Comparison of ENCODE assay signal across 21 cellular contexts in genomic region chr4:39051454-39051853, GRCh38. TPM values are rescaled to one million over a fixed set of nuclear protein-coding genes. Genes with fewer than 3 reads are reported as not detected.
"Had no signal": no experiment of that assay in that cellular context is flagged by ENCODE, and none has a peak within 500 bp of the region (broad histone marks: within the 10 kb centered on the region; RNA-seq: fewer than 3 reads in every experiment).

No MANE protein-coding gene starts in this region.

- DNase-seq: activated CD4-positive, alpha-beta T cell treated with anti-CD3 and anti-CD28 coated beads, Interleukin-2, amount 50 U/mL, for 1 hour; activated CD4-positive, CD25-positive, alpha-beta regulatory T cell treated with anti-CD3 and anti-CD28 coated beads, Interleukin-2, amount 50 U/mL, for 72 hours; activated CD8-positive, alpha-beta memory T cell treated with anti-CD3 and anti-CD28 coated beads for 24 hours; activated CD8-positive, alpha-beta memory T cell treated with anti-CD3 and anti-CD28 coated beads, Interleukin-2, amount 50 U/mL, for 48 hours; activated effector memory CD4-positive, alpha-beta T cell treated with anti-CD3 and anti-CD28 coated beads, Interleukin-2, amount 50 U/mL, for 16 hours; activated naive CD8-positive, alpha-beta T cell treated with anti-CD3 and anti-CD28 coated beads for 36 hours; activated T-cell treated with anti-CD3 and anti-CD28 coated beads, Interleukin-2, amount 50 U/mL, for 48 hours; body of pancreas; colonic mucosa; erythroblast; gastrocnemius medialis; head of caudate nucleus; left ventricle myocardium inferior; mammary epithelial cell; midbrain; spleen; stimulated activated CD4-positive, alpha-beta T cell treated with anti-CD3 and anti-CD28 coated beads, Interleukin-4, amount 100 ng/mL, for 4 hours; stimulated activated naive B cell treated with anti-CD40 and anti-IgM and Interleukin-4, amounts not matched to agents 10 μg/mL and 1 μg/mL and 100 μg/mL, for 72 hours had no signal

- H3K27me3 ChIP-seq: body of pancreas, colonic mucosa, gastrocnemius medialis, spleen had no signal

- H3K4me3 ChIP-seq: body of pancreas, colonic mucosa, gastrocnemius medialis, left ventricle myocardium inferior, spleen had no signal

- H3K4me1 ChIP-seq: colonic mucosa, gastrocnemius medialis had no signal

- ATAC-seq: body of pancreas; gastrocnemius medialis; stimulated activated naive B cell treated with anti-CD40 and anti-IgM and Interleukin-4, amounts not matched to agents 10 μg/mL and 1 μg/mL and 100 μg/mL, for 72 hours had no signal

- H3K27me3 Mint-ChIP-seq: activated naive CD8-positive, alpha-beta T cell treated with anti-CD3 and anti-CD28 coated beads for 36 hours; stimulated activated naive B cell treated with anti-CD40 and anti-IgM and Interleukin-4, amounts not matched to agents 10 μg/mL and 1 μg/mL and 100 μg/mL, for 72 hours had no signal

- H3K27ac Mint-ChIP-seq: activated naive CD8-positive, alpha-beta T cell treated with anti-CD3 and anti-CD28 coated beads for 36 hours; nephron; stimulated activated naive B cell treated with anti-CD40 and anti-IgM and Interleukin-4, amounts not matched to agents 10 μg/mL and 1 μg/mL and 100 μg/mL, for 72 hours had no signal

- FAIRE-seq: endometrium had no signal

- H3K4me3 Mint-ChIP-seq: activated naive CD8-positive, alpha-beta T cell treated with anti-CD3 and anti-CD28 coated beads for 36 hours; nephron; stimulated activated naive B cell treated with anti-CD40 and anti-IgM and Interleukin-4, amounts not matched to agents 10 μg/mL and 1 μg/mL and 100 μg/mL, for 72 hours had no signal

- H3K36me3 ChIP-seq: colonic mucosa, gastrocnemius medialis, left ventricle myocardium inferior, spleen had no signal

- H3K27ac ChIP-seq: body of pancreas, colonic mucosa, gastrocnemius medialis, left ventricle myocardium inferior, spleen had no signal

- H3K9me3 ChIP-seq: body of pancreas, colonic mucosa, gastrocnemius medialis, left ventricle myocardium inferior, spleen had no signal

- H3K9me3 Mint-ChIP-seq: activated naive CD8-positive, alpha-beta T cell treated with anti-CD3 and anti-CD28 coated beads for 36 hours; nephron; stimulated activated naive B cell treated with anti-CD40 and anti-IgM and Interleukin-4, amounts not matched to agents 10 μg/mL and 1 μg/mL and 100 μg/mL, for 72 hours had no signal

RNA-seq across cellular contexts. Expression of gene TMEM156, which starts 19.2 kb away (rescaled TPM):
- total RNA-seq: cardiac septum, gastrocnemius medialis, left ventricle myocardium inferior had no signal
